8 cellular contexts compared by ENCODE assay signal in genomic region chr10:79347226-79347893, GRCh38. TPM values are rescaled to one million over a fixed set of nuclear protein-coding genes. Genes with fewer than 3 reads are reported as not detected.
DNase-seq lines count a peak whose midpoint lies in the region; ATAC-seq and TF ChIP-seq lines count a peak whose summit lies in the region.

Gene PPIF (plus strand): TSS chr10:79347469. CDS start chr10:79347549, 80 bp downstream.

- H3K9ac ChIP-seq in endodermal cell (ENCODE audit: extremely low read depth, low read length, poor library complexity, severe bottlenecking): peak within 1 kb of the TSS; percentile 81

- peaks cover 16% of the 10 kb centered on the region for H3K27me3 Mint-ChIP-seq in endodermal cell (ENCODE audit: insufficient read depth)

- peak; percentile 51 for ATAC-seq in GM19468 (IDR thresholded peaks at IDR 0.05; ENCODE audit: extremely low read depth, unreplicated experiment)

- DNase-seq in Caki2 (ENCODE audit: low read depth): peak; percentile 86
- DNase-seq in HS-27A (ENCODE audit: low read depth): peak; percentile 50
- DNase-seq in NOMO-1 treated with DMSO at 0.1 percent for 48 hours (lab: John Stamatoyannopoulos, UW; ENCODE audit: unreplicated experiment): peak; percentile 84
- peak; percentile 81 for DNase-seq in activated CD8-positive, alpha-beta memory T cell treated with anti-CD3 and anti-CD28 coated beads, Interleukin-2, amount 50 U/mL, for 24 hours (ENCODE audit: extremely low read depth)
- peak; percentile 98 for DNase-seq in endodermal cell
- DNase-seq in stimulated activated CD8-positive, alpha-beta memory T cell treated with anti-CD3 and anti-CD28 coated beads, Interleukin-15, amount 100 ng/mL, for 24 hours (ENCODE audit: low read depth): peak; percentile 89

- no peaks in the 10 kb centered on the region for H3K27me3 ChIP-seq in endodermal cell (ENCODE audit: control insufficient read depth, insufficient read depth, low read length, poor library complexity, severe bottlenecking)

- peak within 1 kb of the TSS; percentile 48 for H3K27ac Mint-ChIP-seq in endodermal cell

- peak within 1 kb of the TSS; percentile 71 for H3K4me3 Mint-ChIP-seq in endodermal cell

- peaks cover 26% of the 10 kb centered on the region for H3K36me3 Mint-ChIP-seq in endodermal cell (ENCODE audit: low read depth)

- H3K4me3 ChIP-seq in endodermal cell (ENCODE audit: low read length) (peak within 1 kb of the TSS; percentile 84), mesodermal cell (ENCODE audit: extremely low read depth, insufficient read depth, low read length, poor library complexity, severe bottlenecking) (peak within 1 kb of the TSS; percentile 82)

- H3K4me1 ChIP-seq in endodermal cell (ENCODE audit: control insufficient read depth, insufficient read depth, low read length) (peaks cover 18% of the 10 kb centered on the region), mesodermal cell (ENCODE audit: control insufficient read depth, insufficient read depth, low read length, poor library complexity, severe bottlenecking) (peaks cover 7% of the 10 kb centered on the region)

- peak; percentile 98 for TF ChIP-seq CTCF in endodermal cell (conservative IDR thresholded peaks at IDR 0.05)

- in situ Hi-C loops in Caki2 (cut with HindIII; ENCODE audit: low pct_unique_long_range_greater_than_20kb, low sequenced_read_pairs): no loop called here

- no peaks in the 10 kb centered on the region for H3K9me3 ChIP-seq in endodermal cell (ENCODE audit: control insufficient read depth, low read length)
- no peaks in the 10 kb centered on the region for H3K9me3 ChIP-seq in mesodermal cell (ENCODE audit: control insufficient read depth, low read length)

- H3K4me1 Mint-ChIP-seq in endodermal cell: peaks cover 20% of the 10 kb centered on the region

- WGBS in endodermal cell (ENCODE audit: insufficient coverage in 1 of 2, insufficient read length in 1 of 2), 2 experiments: 0 to 1% methylated on average over 16 to 77 of the region's 77 CpGs
- WGBS in mesodermal cell (ENCODE audit: insufficient coverage in 2 of 2), 2 experiments: 0% methylated on average over 50 to 74 of the region's 77 CpGs

- H3K36me3 ChIP-seq in endodermal cell (ENCODE audit: control insufficient read depth, insufficient read depth, low read length) (peaks cover 28% of the 10 kb centered on the region), mesodermal cell (ENCODE audit: control insufficient read depth, insufficient read depth, low read length) (peaks cover 39% of the 10 kb centered on the region)

- no peak within 1 kb of the TSS for H3K27ac ChIP-seq in endodermal cell (ENCODE audit: low read depth, low read length)
- peak within 1 kb of the TSS; percentile 45 for H3K27ac ChIP-seq in mesodermal cell (ENCODE audit: low read depth, low read length, severe bottlenecking)

- no peaks in the 10 kb centered on the region for H3K9me3 Mint-ChIP-seq in endodermal cell

RNA-seq across cellular contexts. Expression of gene PPIF, which starts in this region (rescaled TPM):
- 85.8 and 124 TPM in 2 replicates for total RNA-seq in Caki2 (2014; rRNA removed; shearing (Covaris generic); ENCODE audit: low replicate concordance)
- total RNA-seq in endodermal cell: 10 to 100 TPM; 50.4 to 51.0 TPM
- polyA plus RNA-seq in endodermal cell (2013, experiment 1 of 2): 54.6 TPM
- polyA plus RNA-seq in endodermal cell (2013, experiment 2 of 2): 46.4 TPM
- 47.9 TPM for polyA plus RNA-seq in mesodermal cell (2013, experiment 1 of 2)
- 38.5 TPM for polyA plus RNA-seq in mesodermal cell (2013, experiment 2 of 2)
